ENCODE assay signal across 8 cellular contexts in the genomic region with DNA sequence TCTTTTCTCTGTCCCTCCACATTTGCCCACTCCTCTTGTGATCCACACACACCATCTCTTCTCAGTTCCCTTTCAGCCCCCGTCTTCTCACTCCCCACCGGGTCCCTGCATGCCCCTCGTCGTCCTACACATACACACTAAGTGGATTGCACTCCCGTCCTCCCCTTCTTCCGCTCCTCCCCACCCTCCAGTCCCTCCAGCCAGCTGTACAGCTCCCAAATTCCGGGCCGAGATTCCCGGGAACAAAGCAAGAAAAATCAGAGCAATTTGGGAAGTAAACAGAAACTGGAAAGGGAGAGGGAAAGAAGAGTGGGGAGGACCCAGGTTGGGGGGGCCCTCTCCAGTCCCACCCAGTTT. TPM values are rescaled to one million over a fixed set of nuclear protein-coding genes. Genes with fewer than 3 reads are reported as not detected.
DNase-seq lines count a peak whose midpoint lies in the region; ATAC-seq, FAIRE-seq and TF ChIP-seq lines count a peak whose summit lies in the region.

No MANE protein-coding gene starts in this region.

- H3K79me1 ChIP-seq in H1 (ENCODE audit: low read depth, low read length) = no peaks in the 10 kb centered on the region

- H4K5ac ChIP-seq in H1 (ENCODE audit: insufficient read length, low read depth, low read length) = no peak overlapping the region

- peak overlapping the region; percentile 75; the same call in 1 of the 2 replicates for H2BK12ac ChIP-seq in H1 (ENCODE audit: low read depth, low read length)

- 1% methylated on average over 9 of the region's 9 CpGs; no CpG with 5 or more reads in 1 of the 2 experiments for WGBS in H1 (ENCODE audit: extremely low coverage in 1 of 2, insufficient coverage in 1 of 2, insufficient read length in 1 of 2, insufficient replicate concordance in 2 of 2, low coverage in 1 of 2, low lambda C conversion rate in 2 of 2, missing lambda C conversion rate in 1 of 2), 2 experiments

- H3K9ac ChIP-seq in DND-41 (ENCODE audit: low read depth, low read length) (peak overlapping the region; percentile 33; the same call in 1 of the 2 replicates), NT2/D1 (ENCODE audit: insufficient read length, low read depth) (peak overlapping the region; percentile 81), H1 (replicated peaks in 1 of 4; ENCODE audit: extremely low read depth in 1 of 4, low read depth in 3 of 4, low read length in 3 of 4) (no peak overlapping the region)

- peaks cover 42% of the 10 kb centered on the region for H3K27me3 ChIP-seq in DND-41 (ENCODE audit: insufficient read depth, low read length, poor library complexity)
- H3K27me3 ChIP-seq in NT2/D1 (ENCODE audit: insufficient read depth, insufficient read length) = peaks cover 31% of the 10 kb centered on the region
- peaks cover 0 to 25% (median 15%) of the 10 kb centered on the region in 4 experiments; a peak in 5 of 7 replicates for H3K27me3 ChIP-seq in H1 (replicated peaks in 1 of 4; ENCODE audit: control insufficient read depth in 3 of 4, extremely low read depth in 1 of 4, insufficient read depth in 3 of 4, low read length in 3 of 4)
- H3K27me3 ChIP-seq in muscle layer of duodenum (ENCODE audit: low read depth, low read length) = no peaks in the 10 kb centered on the region

- H2AK5ac ChIP-seq in H1 (ENCODE audit: low read depth, low read length) = no peak overlapping the region

- DNase-seq in DND-41 = no peak
- DNase-seq in NT2/D1 (ENCODE audit: low read depth, low spot score) = no peak
- no peak for DNase-seq in H1 (ENCODE audit: low read depth in 1 of 2, low spot score in 2 of 2)
- no peak for DNase-seq in activated CD8-positive, alpha-beta memory T cell treated with anti-CD3 and anti-CD28 coated beads, Interleukin-2, amount 50 U/mL, for 4 hours
- DNase-seq in T-helper 9 cell = no peak
- DNase-seq in OCI-M2 (lab: John Stamatoyannopoulos, UW; ENCODE audit: unreplicated experiment) = no peak

- H3K23ac ChIP-seq in H1 (ENCODE audit: insufficient read length) = no peak overlapping the region

- no peak for TF ChIP-seq RAD21 in H1 (IDR thresholded peaks at IDR 0.05 in 1 of 2, conservative IDR thresholded peaks at IDR 0.05 in 1 of 2; ENCODE audit: low read depth in 2 of 2, low read length in 2 of 2)

- H3K18ac ChIP-seq in H1 (ENCODE audit: extremely low read depth, low read length) = no peak overlapping the region; the same call in 1 of the 2 replicates

- H3K4me2 ChIP-seq in DND-41 (ENCODE audit: insufficient read depth, low read length) = peak overlapping the region; percentile 80
- H3K4me2 ChIP-seq in H1 (ENCODE audit: insufficient read depth in 1 of 2, low read depth in 2 of 2, low read length in 2 of 2) = peak overlapping the region; percentile 95 to 99

- H3K4me3 ChIP-seq in DND-41 (ENCODE audit: low read depth in 1 of 2, low read length in 2 of 2) = peak overlapping the region in 1 of 2 experiments; percentile 53; a peak in 2 of 4 replicates
- H3K4me3 ChIP-seq in NT2/D1 (ENCODE audit: insufficient read length, low read depth) = peak overlapping the region; percentile 66
- H3K4me3 ChIP-seq in H1 (ENCODE audit: extremely low read depth in 1 of 4, insufficient read depth in 2 of 4, low read depth in 3 of 4, low read length in 4 of 4) = peak overlapping the region; percentile 62 to 85 (median 77)
- H3K4me3 ChIP-seq in muscle layer of duodenum (ENCODE audit: low read depth in 1 of 2, low read length in 2 of 2) = peak overlapping the region; percentile 59 to 75

- H2BK20ac ChIP-seq in H1 (ENCODE audit: low read length) = peak overlapping the region; percentile 72; the same call in 1 of the 2 replicates

- TF ChIP-seq EP300 in H1 (IDR thresholded peaks at IDR 0.05; ENCODE audit: borderline replicate concordance in 1 of 2, low read depth in 2 of 2, low read length in 2 of 2) = no peak

- CTCF ChIA-PET in H1 (lab: Charles Lee; ENCODE audit: partially characterized antibody) = interaction anchor here (1.5 to 19.1 kb wide), 6 partner anchors 13 to 62 kb away, joined by 5 to 531 read pairs (median 31); partner anchors contain the start of gene SPRYD3

- no peak for TF ChIP-seq CTCF in DND-41 (IDR thresholded peaks at IDR 0.05; ENCODE audit: borderline replicate concordance, extremely low read depth, low read length, poor library complexity, severe bottlenecking)
- TF ChIP-seq CTCF in H1 (IDR thresholded peaks at IDR 0.05; ENCODE audit: control extremely low read depth in 1 of 3, insufficient read depth in 1 of 3, low read depth in 1 of 3, low read length in 3 of 3) = no peak

- no peak for FAIRE-seq in H1 (lab: Jason Lieb, UNC)

- no peak for TF ChIP-seq POLR2A in H1 (IDR thresholded peaks at IDR 0.05; ENCODE audit: control extremely low read depth in 1 of 2, low read depth in 2 of 2, low read length in 2 of 2)

- H3K4me1 ChIP-seq in DND-41 (ENCODE audit: insufficient read depth, low read length) (peaks cover 20% of the 10 kb centered on the region), NT2/D1 (ENCODE audit: insufficient read depth, insufficient read length) (peaks cover 23% of the 10 kb centered on the region), H1 (replicated peaks in 1 of 4; ENCODE audit: control insufficient read depth in 3 of 4, insufficient read depth in 4 of 4, low read length in 3 of 4) (peaks cover 4 to 22% (median 5%) of the 10 kb centered on the region in 4 experiments), muscle layer of duodenum (ENCODE audit: control insufficient read depth in 1 of 2, insufficient read depth in 2 of 2, low read length in 2 of 2) (peaks cover 3 to 26% of the 10 kb centered on the region in 2 donors)

- H3K79me2 ChIP-seq in DND-41 (ENCODE audit: insufficient read depth, low read length) (no peaks in the 10 kb centered on the region), H1 (ENCODE audit: control insufficient read depth in 1 of 2, insufficient read depth in 2 of 2, low read length in 2 of 2) (no peaks in the 10 kb centered on the region)

- H2BK15ac ChIP-seq in H1 (ENCODE audit: low read length) = no peak overlapping the region

- ATAC-seq in DND-41 (ENCODE audit: insufficient read depth, low read depth) = no peak
- ATAC-seq in GM19452 (IDR thresholded peaks at IDR 0.05; ENCODE audit: unreplicated experiment) = no peak

- POLR2A ChIA-PET in H1 (lab: Charles Lee; ENCODE audit: partially characterized antibody) = interaction anchor here (0.7 to 3.6 kb wide), 8 partner anchors 17 to 96 kb away, joined by 3 to 21 read pairs (median 6); partner anchors contain the start of genes EIF4B and SPRYD3

- peaks cover 28% of the 10 kb centered on the region for H3K23me2 ChIP-seq in H1 (ENCODE audit: low read depth, low read length)

- H2AFZ ChIP-seq in DND-41 (ENCODE audit: low read depth, low read length) = no peak overlapping the region
- H2AFZ ChIP-seq in H1 (ENCODE audit: low read length) = peak overlapping the region; percentile 37; the same call in 1 of the 2 replicates

- H3K27ac ChIP-seq in DND-41 (ENCODE audit: low read length) (no peak overlapping the region), H1 (ENCODE audit: low read depth, low read length) (no peak overlapping the region), muscle layer of duodenum (ENCODE audit: low read length) (peak overlapping the region; percentile 76)

- H4K20me1 ChIP-seq in DND-41 (ENCODE audit: insufficient read depth, low read length) (peaks cover 7% of the 10 kb centered on the region; the same call in 1 of the 2 replicates), H1 (replicated peaks in 1 of 2; ENCODE audit: control insufficient read depth in 1 of 2, insufficient read depth in 2 of 2, low read length in 2 of 2) (no peaks in the 10 kb centered on the region)

- H4K91ac ChIP-seq in H1 (replicated peaks; ENCODE audit: insufficient read length, low read length) = peak overlapping the region; percentile 83

- no peak overlapping the region for H3K14ac ChIP-seq in H1 (ENCODE audit: insufficient read length)

- no peak overlapping the region for H2BK120ac ChIP-seq in H1 (replicated peaks; ENCODE audit: low read depth, low read length)

- no peaks in the 10 kb centered on the region for H3K36me3 ChIP-seq in DND-41 (ENCODE audit: insufficient read depth, low read length)
- peaks cover 3% of the 10 kb centered on the region for H3K36me3 ChIP-seq in NT2/D1 (ENCODE audit: insufficient read depth, insufficient read length, low read length)
- H3K36me3 ChIP-seq in H1 (ENCODE audit: control insufficient read depth in 2 of 4, insufficient read depth in 4 of 4, low read length in 3 of 4) = no peaks in the 10 kb centered on the region
- H3K36me3 ChIP-seq in muscle layer of duodenum (ENCODE audit: control insufficient read depth in 1 of 2, insufficient read depth in 2 of 2, low read length in 2 of 2) = peaks cover 0 to 5% of the 10 kb centered on the region in 2 donors

- H3K9me3 ChIP-seq in DND-41 (ENCODE audit: insufficient read depth, low read length, severe bottlenecking) (no peaks in the 10 kb centered on the region), NT2/D1 (ENCODE audit: insufficient read depth, low read length) (no peaks in the 10 kb centered on the region), H1 (ENCODE audit: insufficient read depth in 2 of 2, low read depth in 1 of 2, low read length in 1 of 2) (no peaks in the 10 kb centered on the region), muscle layer of duodenum (ENCODE audit: control insufficient read depth in 1 of 2, low read length in 2 of 2) (no peaks in the 10 kb centered on the region)

- peak overlapping the region; percentile 83 for H3K4ac ChIP-seq in H1 (replicated peaks; ENCODE audit: insufficient read length, low read depth, low read length)

- peak overlapping the region; percentile 52; the same call in 1 of the 2 replicates for H2BK5ac ChIP-seq in H1 (ENCODE audit: low read depth, low read length)

- no peak overlapping the region for H4K8ac ChIP-seq in H1 (ENCODE audit: extremely low read depth, insufficient read depth, low read length)

- peak overlapping the region; percentile 54 for H3K56ac ChIP-seq in H1 (replicated peaks; ENCODE audit: insufficient read length, low read depth, low read length)

RNA-seq across cellular contexts. Expression of gene IGFBP6, which starts 0.3 kb away (rescaled TPM):
- total RNA-seq in H1 (2021; fragmentation: NEBNext Ultra II Directional; extraction: Animal tissue kit (Norgen Biotek cat#: 25700)) = 13.7 and 16.4 TPM in 2 replicates
- 14.7 and 25.3 TPM in 2 replicates for polyA plus RNA-seq in H1 (2011; rRNA removed)
- polyA plus RNA-seq in H1 (2011; cell fraction: cytosol; rRNA removed) = 15.4 TPM
- 13.2 TPM for polyA plus RNA-seq in H1 (2011; cell fraction: nucleus; rRNA removed)
- 5.3 to 13.0 TPM (median 10.2 TPM) in 4 replicates for polyA plus RNA-seq in H1 (2012, experiment 1 of 2)
- polyA plus RNA-seq in H1 (2012, experiment 2 of 2) = 22.3 TPM
- 8.4 TPM for polyA plus RNA-seq in H1 (2013, experiment 1 of 2)
- polyA plus RNA-seq in H1 (2013, experiment 2 of 2) = 10.8 TPM
- polyA minus RNA-seq in H1 (2011; rRNA and poly(A)+ RNA removed) = 2.6 and 3.5 TPM in 2 replicates
- polyA minus RNA-seq in H1 (2011; cell fraction: cytosol; rRNA and poly(A)+ RNA removed) = 2.9 TPM
- polyA minus RNA-seq in H1 (2011; cell fraction: nucleus; rRNA and poly(A)+ RNA removed) = 2.4 TPM

RNA-seq across cellular contexts. Expression of gene SOAT2, which starts 6.1 kb away (rescaled TPM):
- total RNA-seq in H1 (2021; fragmentation: NEBNext Ultra II Directional; extraction: Animal tissue kit (Norgen Biotek cat#: 25700)) = not detected in 2 replicates
- polyA plus RNA-seq in H1 (2011; rRNA removed) = 0.08 and 0.13 TPM in 2 replicates
- polyA plus RNA-seq in H1 (2011; cell fraction: cytosol; rRNA removed) = 0.12 TPM
- polyA plus RNA-seq in H1 (2011; cell fraction: nucleus; rRNA removed) = 0.21 TPM
- polyA plus RNA-seq in H1 (2012, experiment 1 of 2) = not detected in 4 replicates
- polyA plus RNA-seq in H1 (2012, experiment 2 of 2) = not detected
- polyA plus RNA-seq in H1 (2013, experiment 1 of 2) = 0.04 TPM
- not detected for polyA plus RNA-seq in H1 (2013, experiment 2 of 2)
- polyA minus RNA-seq in H1 (2011; rRNA and poly(A)+ RNA removed) = not detected in 2 replicates
- not detected for polyA minus RNA-seq in H1 (2011; cell fraction: cytosol; rRNA and poly(A)+ RNA removed)
- not detected for polyA minus RNA-seq in H1 (2011; cell fraction: nucleus; rRNA and poly(A)+ RNA removed)

RNA-seq across cellular contexts. Expression of gene SPRYD3, which starts 18.0 kb away (rescaled TPM):
- 6.6 and 6.8 TPM in 2 replicates for total RNA-seq in H1 (2021; fragmentation: NEBNext Ultra II Directional; extraction: Animal tissue kit (Norgen Biotek cat#: 25700))
- polyA plus RNA-seq in H1 (2011; rRNA removed) = 8.0 and 10.4 TPM in 2 replicates
- polyA plus RNA-seq in H1 (2011; cell fraction: cytosol; rRNA removed) = 7.4 TPM
- 10.8 TPM for polyA plus RNA-seq in H1 (2011; cell fraction: nucleus; rRNA removed)
- polyA plus RNA-seq in H1 (2012, experiment 1 of 2) = 4.9 to 8.7 TPM (median 6.7 TPM) in 4 replicates
- polyA plus RNA-seq in H1 (2012, experiment 2 of 2) = 6.0 TPM
- 3.4 TPM for polyA plus RNA-seq in H1 (2013, experiment 1 of 2)
- 4.0 TPM for polyA plus RNA-seq in H1 (2013, experiment 2 of 2)
- 7.9 and 9.9 TPM in 2 replicates for polyA minus RNA-seq in H1 (2011; rRNA and poly(A)+ RNA removed)
- 4.6 TPM for polyA minus RNA-seq in H1 (2011; cell fraction: cytosol; rRNA and poly(A)+ RNA removed)
- 7.6 TPM for polyA minus RNA-seq in H1 (2011; cell fraction: nucleus; rRNA and poly(A)+ RNA removed)

RNA-seq across cellular contexts. Expression of gene TNS2, which starts 47.3 kb away (rescaled TPM):
- 4.7 and 5.8 TPM in 2 replicates for total RNA-seq in H1 (2021; fragmentation: NEBNext Ultra II Directional; extraction: Animal tissue kit (Norgen Biotek cat#: 25700))
- 2.8 and 5.0 TPM in 2 replicates for polyA plus RNA-seq in H1 (2011; rRNA removed)
- polyA plus RNA-seq in H1 (2011; cell fraction: cytosol; rRNA removed) = 1.7 TPM
- polyA plus RNA-seq in H1 (2011; cell fraction: nucleus; rRNA removed) = 25.7 TPM
- 4.3 to 6.2 TPM (median 4.8 TPM) in 4 replicates for polyA plus RNA-seq in H1 (2012, experiment 1 of 2)
- 2.5 TPM for polyA plus RNA-seq in H1 (2012, experiment 2 of 2)
- polyA plus RNA-seq in H1 (2013, experiment 1 of 2) = 3.7 TPM
- polyA plus RNA-seq in H1 (2013, experiment 2 of 2) = 3.4 TPM
- polyA minus RNA-seq in H1 (2011; rRNA and poly(A)+ RNA removed) = 1.7 and 2.8 TPM in 2 replicates
- 10.8 TPM for polyA minus RNA-seq in H1 (2011; cell fraction: cytosol; rRNA and poly(A)+ RNA removed)
- 10.6 TPM for polyA minus RNA-seq in H1 (2011; cell fraction: nucleus; rRNA and poly(A)+ RNA removed)

Comparison
In these comparisons a context has a peak if more than half of its experiments do, and no peak if none do; other contexts are left out.
1. H3K9ac ChIP-seq: peak in DND-41 (single experiment) and NT2/D1 (single experiment); none in H1 (0 of 4).